In the genomic region with DNA sequence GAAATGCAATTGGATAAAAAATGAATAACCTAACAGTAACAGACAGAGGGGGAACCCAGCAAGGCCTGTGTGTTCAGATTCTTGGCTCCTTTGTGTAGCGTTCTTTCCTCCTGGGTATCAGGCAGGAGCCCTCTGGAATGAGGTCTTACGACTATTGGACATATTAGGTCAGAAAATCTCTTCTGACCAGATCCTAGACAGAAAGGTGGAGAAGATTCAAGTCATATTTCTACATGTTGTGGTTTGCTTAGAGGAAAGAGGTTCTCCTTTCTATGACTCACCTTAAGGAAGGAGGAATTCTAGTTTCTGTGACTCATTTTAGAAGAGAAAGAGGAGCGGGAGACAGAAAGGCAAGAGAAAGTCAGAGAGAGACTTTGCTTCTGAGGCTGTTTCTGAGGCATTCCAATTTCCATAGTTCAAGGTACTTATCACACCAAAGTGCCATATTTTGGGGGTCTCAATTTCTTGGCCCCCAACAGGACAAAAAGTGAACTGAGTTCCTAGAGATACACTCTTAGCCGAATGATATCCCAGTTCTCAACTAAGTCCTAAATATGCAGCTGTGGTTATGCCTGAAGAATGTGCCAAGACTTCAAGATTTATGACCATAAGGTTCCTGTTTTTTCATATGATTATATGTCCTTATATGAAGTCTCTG, we compare ENCODE assay signal across 1 cellular context.
TF ChIP-seq lines count a peak whose summit lies in the region.

No MANE protein-coding gene starts in this region.

TF ChIP-seq in SK-N-SH treated with all-trans-retinoic acid at 6 μM for 48 hours, 23 proteins besides CTCF, POLR2A, EP300 and RAD21 (continued from another document):
- TF ChIP-seq CREB5 (CRISPR knock-in tag; IDR thresholded peaks at IDR 0.05; ENCODE audit: low read depth) (no peak), ZNF8 (CRISPR knock-in tag; IDR thresholded peaks at IDR 0.05) (no peak), ISL1 (CRISPR knock-in tag; IDR thresholded peaks at IDR 0.05) (no peak), TCF4 (CRISPR knock-in tag; IDR thresholded peaks at IDR 0.05; ENCODE audit: borderline replicate concordance) (no peak), TSHZ2 (CRISPR knock-in tag; IDR thresholded peaks at IDR 0.05) (no peak), ZC3H10 (CRISPR knock-in tag; IDR thresholded peaks at IDR 0.05) (no peak), TOX (CRISPR knock-in tag; IDR thresholded peaks at IDR 0.05; ENCODE audit: borderline replicate concordance) (no peak), GLIS3 (CRISPR knock-in tag; IDR thresholded peaks at IDR 0.05) (no peak), PPARA (CRISPR knock-in tag; IDR thresholded peaks at IDR 0.05; ENCODE audit: borderline replicate concordance) (no peak), ZNF565 (CRISPR knock-in tag; conservative IDR thresholded peaks at IDR 0.05; ENCODE audit: low read depth) (no peak), RARB (CRISPR knock-in tag; IDR thresholded peaks at IDR 0.05) (no peak), ESRRG (CRISPR knock-in tag; IDR thresholded peaks at IDR 0.05) (no peak), ZFP30 (CRISPR knock-in tag; IDR thresholded peaks at IDR 0.05) (no peak)
- TF ChIP-seq, protein P1, sequence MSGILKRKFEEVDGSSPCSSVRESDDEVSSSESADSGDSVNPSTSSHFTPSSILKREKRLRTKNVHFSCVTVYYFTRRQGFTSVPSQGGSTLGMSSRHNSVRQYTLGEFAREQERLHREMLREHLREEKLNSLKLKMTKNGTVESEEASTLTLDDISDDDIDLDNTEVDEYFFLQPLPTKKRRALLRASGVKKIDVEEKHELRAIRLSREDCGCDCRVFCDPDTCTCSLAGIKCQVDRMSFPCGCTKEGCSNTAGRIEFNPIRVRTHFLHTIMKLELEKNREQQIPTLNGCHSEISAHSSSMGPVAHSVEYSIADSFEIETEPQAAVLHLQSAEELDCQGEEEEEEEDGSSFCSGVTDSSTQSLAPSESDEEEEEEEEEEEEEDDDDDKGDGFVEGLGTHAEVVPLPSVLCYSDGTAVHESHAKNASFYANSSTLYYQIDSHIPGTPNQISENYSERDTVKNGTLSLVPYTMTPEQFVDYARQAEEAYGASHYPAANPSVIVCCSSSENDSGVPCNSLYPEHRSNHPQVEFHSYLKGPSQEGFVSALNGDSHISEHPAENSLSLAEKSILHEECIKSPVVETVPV (CRISPR knock-in tag; IDR thresholded peaks at IDR 0.05) = no peak
